In genomic region chr19:10505583-10506229, GRCh38 we compare ENCODE assay signal across 9 cellular contexts. TPM values are rescaled to one million over a fixed set of nuclear protein-coding genes. Genes with fewer than 3 reads are reported as not detected.
A peak's percentile ranks its signal among the peaks of the same experiment; 100 is the strongest.
DNase-seq lines count a peak whose midpoint lies in the region; ATAC-seq lines count a peak whose summit lies in the region.
"Had no signal": no experiment of that assay in that cellular context is flagged by ENCODE, and none has a peak within 500 bp of the region (broad histone marks: within the 10 kb centered on the region; RNA-seq: fewer than 3 reads in every experiment).

No MANE protein-coding gene starts in this region.

- ATAC-seq in GM18868 (IDR thresholded peaks at IDR 0.05; ENCODE audit: unreplicated experiment) = no peak

- DNase-seq in COLO829 (ENCODE audit: low spot score) (peak; percentile 44), KBM-7 (peak; percentile 84), T-helper 9 cell (peak; percentile 78), astrocyte of the hippocampus (ENCODE audit: low read depth, low spot score) (peak; percentile 69), iris pigment epithelial cell (ENCODE audit: low read depth) (peak; percentile 68), mesenteric fat pad (ENCODE audit: low spot score) (no peak)
- DNase-seq in stimulated activated CD4-positive, alpha-beta T cell treated with anti-CD3 and anti-CD28 coated beads, Interleukin-1b, Interleukin-23, amount 100 ng/mL, for 24 hours (ENCODE audit: low read depth in 4 of 4, low spot score in 1 of 4) = peak; percentile 71 to 82 (median 78)

- in situ Hi-C loops in KBM-7 (cut with MboI; ENCODE audit: low pct_unique_long_range_greater_than_20kb, low sequenced_read_pairs) = no loop called here

RNA-seq across cellular contexts. Expression of gene KEAP1, which starts 2.5 kb away (rescaled TPM):
- 71.9 TPM for total RNA-seq in mesenteric fat pad

RNA-seq across cellular contexts. Expression of gene S1PR5, which starts 11.5 kb away (rescaled TPM):
- 0.13 TPM for total RNA-seq in mesenteric fat pad
- total RNA-seq: T-helper 2 cell treated with Interferon-gamma antibody and Interleukin-4, amounts not matched to agents 100 ng/mL and 5 ng/mL, for 36 hours had no signal

RNA-seq across cellular contexts. Expression of gene ATG4D, which starts 38.0 kb away (rescaled TPM):
- total RNA-seq in mesenteric fat pad = 19.0 TPM
